1 cellular context compared by ENCODE assay signal in genomic region chr19:15418588-15419412, GRCh38.
A peak's percentile ranks its signal among the peaks of the same experiment; 100 is the strongest.
TF ChIP-seq lines count a peak whose summit lies in the region.

TSS of gene AKAP8L (minus strand) at chr19:15418988. CDS start at chr19:15418923, 65 bp downstream.

TF ChIP-seq in K562, 482 proteins besides CTCF, POLR2A, EP300 and RAD21 (continued from another document and continues in another):
- peak; percentile 99 for TF ChIP-seq ASH1L (IDR thresholded peaks at IDR 0.05; ENCODE audit: borderline replicate concordance, low read depth, partially characterized antibody)
- TF ChIP-seq SMARCA5 (IDR thresholded peaks at IDR 0.05): no peak
- TF ChIP-seq ZSCAN29 (IDR thresholded peaks at IDR 0.05): no peak
- TF ChIP-seq CLOCK (CRISPR knock-in tag; IDR thresholded peaks at IDR 0.05; ENCODE audit: borderline replicate concordance): no peak
- no peak for TF ChIP-seq NR3C1 (CRISPR knock-in tag; IDR thresholded peaks at IDR 0.05)
- TF ChIP-seq ETV1 (tag; conservative IDR thresholded peaks at IDR 0.05; ENCODE audit: low read depth): peak; percentile 22; the same call in 1 of the 2 replicates
- TF ChIP-seq MAFF (IDR thresholded peaks at IDR 0.05; ENCODE audit: low read length): no peak
- no peak for TF ChIP-seq MCM3 (IDR thresholded peaks at IDR 0.05)
- no peak for TF ChIP-seq ZNF280B (CRISPR knock-in tag; IDR thresholded peaks at IDR 0.05)
- TF ChIP-seq BRF1 (IDR thresholded peaks at IDR 0.05; ENCODE audit: borderline replicate concordance, extremely low read depth, insufficient read length): no peak
- no peak for TF ChIP-seq CUX1 (CRISPR knock-in tag; IDR thresholded peaks at IDR 0.05)
- no peak for TF ChIP-seq ZBTB8A (IDR thresholded peaks at IDR 0.05; ENCODE audit: partially characterized antibody)
- no peak for TF ChIP-seq JUNB (CRISPR knock-in tag; conservative IDR thresholded peaks at IDR 0.05)
- TF ChIP-seq ZFX (CRISPR knock-in tag; IDR thresholded peaks at IDR 0.05): no peak; the same call in none of the 2 replicates
- TF ChIP-seq THRAP3 (IDR thresholded peaks at IDR 0.05; ENCODE audit: borderline replicate concordance): no peak
- TF ChIP-seq NFXL1 (CRISPR knock-in tag; IDR thresholded peaks at IDR 0.05): no peak
- no peak for TF ChIP-seq HNRNPUL1 (IDR thresholded peaks at IDR 0.05; ENCODE audit: low read length)
- no peak for TF ChIP-seq BRCA1 (IDR thresholded peaks at IDR 0.05)
- TF ChIP-seq BRCA1 (CRISPR knock-in tag; IDR thresholded peaks at IDR 0.05): 0 out of 2 replicates have a peak, but pooled peaks have one; percentile 91
- TF ChIP-seq MECOM (CRISPR knock-in tag; IDR thresholded peaks at IDR 0.05): no peak
- peak; percentile 63 for TF ChIP-seq MGA (IDR thresholded peaks at IDR 0.05)
- no peak for TF ChIP-seq TRIM28 (IDR thresholded peaks at IDR 0.05)
- no peak for TF ChIP-seq ZNF133 (CRISPR knock-in tag; IDR thresholded peaks at IDR 0.05)
- TF ChIP-seq ZC3H11A (IDR thresholded peaks at IDR 0.05; ENCODE audit: low read depth, low read length): no peak
- no peak for TF ChIP-seq ZBTB11 (CRISPR knock-in tag; IDR thresholded peaks at IDR 0.05)
- no peak for TF ChIP-seq MEF2A (IDR thresholded peaks at IDR 0.05; ENCODE audit: control insufficient read depth, low read depth, low read length)
- no peak for TF ChIP-seq ZNF766 (CRISPR knock-in tag; conservative IDR thresholded peaks at IDR 0.05)
